In genomic region chr4:118972167-118972566, GRCh38 we compare ENCODE assay signal across 13 cellular contexts.
A peak's percentile ranks its signal among the peaks of the same experiment; 100 is the strongest.
DNase-seq lines count a peak whose midpoint lies in the region; ATAC-seq and TF ChIP-seq lines count a peak whose summit lies in the region.
"Had no signal": no experiment of that assay in that cellular context is flagged by ENCODE, and none has a peak within 500 bp of the region (broad histone marks: within the 10 kb centered on the region; RNA-seq: fewer than 3 reads in every experiment).

No MANE protein-coding gene starts in this region.

- H3K27ac ChIP-seq in rectal smooth muscle tissue (ENCODE audit: low read depth, low read length) (peak overlapping the region; percentile 80), transverse colon (peak overlapping the region; percentile 47 to 69 (median 58))

- DNase-seq in choroid plexus epithelial cell (ENCODE audit: low read depth) (peak; percentile 38), glomerular visceral epithelial cell (ENCODE audit: extremely low spot score) (peak; percentile 56), transverse colon (no peak), DMS153 treated with DMSO at 0.1 percent for 48 hours (lab: John Stamatoyannopoulos, UW; ENCODE audit: unreplicated experiment) (no peak)
- DNase-seq: BE2C; CD4-positive, alpha-beta memory T cell; NCI-H1436 treated with DMSO at 0.1 percent for 48 hours; NCI-H2227 treated with DMSO at 0.1 percent for 48 hours; NCI-H524 treated with DMSO at 0.1 percent for 48 hours had no signal

- H3K9me3 ChIP-seq in transverse colon: no peaks in the 10 kb centered on the region
- H3K9me3 ChIP-seq: BE2C had no signal

- TF ChIP-seq POLR2A in transverse colon (IDR thresholded peaks at IDR 0.05): no peak

- H3K9ac ChIP-seq in rectal smooth muscle tissue (ENCODE audit: low read length): no peak overlapping the region

- H3K27me3 ChIP-seq in rectal smooth muscle tissue (ENCODE audit: control insufficient read depth, insufficient read depth, low read length) (no peaks in the 10 kb centered on the region), transverse colon (no peaks in the 10 kb centered on the region)
- H3K27me3 ChIP-seq: BE2C had no signal

- H3K4me1 ChIP-seq in rectal smooth muscle tissue (ENCODE audit: control insufficient read depth, insufficient read depth, low read length) (peaks cover 64% of the 10 kb centered on the region), transverse colon (peaks cover 19 to 44% (median 26%) of the 10 kb centered on the region in 4 donors)

- ATAC-seq in GM18517 (IDR thresholded peaks at IDR 0.05; ENCODE audit: unreplicated experiment): no peak
- no peak for ATAC-seq in activated CD4-positive, CD25-positive, alpha-beta regulatory T cell treated with anti-CD3 and anti-CD28 coated beads, Interleukin-2, amount 50 U/mL, for 24 hours
- ATAC-seq: K562 had no signal

- TF ChIP-seq CTCF in choroid plexus epithelial cell (conservative IDR thresholded peaks at IDR 0.05; ENCODE audit: low read depth, low read length) (no peak), transverse colon (IDR thresholded peaks at IDR 0.05) (no peak)

- H3K36me3 ChIP-seq in rectal smooth muscle tissue (ENCODE audit: control insufficient read depth, insufficient read depth, low read length): no peaks in the 10 kb centered on the region
- no peaks in the 10 kb centered on the region for H3K36me3 ChIP-seq in transverse colon

- in situ Hi-C loops in transverse colon (cut with MboI; ENCODE audit: low pct_ligation_motif_present in 1 of 4, low pct_unique_long_range_greater_than_20kb in 1 of 4, low sequenced_read_pairs in 3 of 4): no loop called here

- intact Hi-C loops in transverse colon (cut with DNase I; ENCODE audit: low total_unique reads): no loop called here

- TF ChIP-seq EP300 in transverse colon (IDR thresholded peaks at IDR 0.05; ENCODE audit: low read depth): no peak

- WGBS in transverse colon (ENCODE audit: low coverage in 1 of 2), 2 donors: 65 to 78% methylated on average over 2 of the region's 2 CpGs

- H3K4me3 ChIP-seq in choroid plexus epithelial cell (ENCODE audit: low read depth, low read length): no peak overlapping the region
- no peak overlapping the region for H3K4me3 ChIP-seq in rectal smooth muscle tissue (ENCODE audit: low read length)
- H3K4me3 ChIP-seq in transverse colon: no peak overlapping the region
- H3K4me3 ChIP-seq: K562 had no signal

Comparison
In these comparisons a context has a peak if more than half of its experiments do, and no peak if none do; other contexts are left out.
1. DNase-seq: peak in choroid plexus epithelial cell (single experiment) and glomerular visceral epithelial cell (single experiment); none in transverse colon (single experiment) and DMS153 treated with DMSO at 0.1 percent for 48 hours (single experiment).